14 cellular contexts compared by ENCODE assay signal in genomic region chr2:202632682-202633081, GRCh38. TPM values are rescaled to one million over a fixed set of nuclear protein-coding genes. Genes with fewer than 3 reads are reported as not detected.
DNase-seq lines count a peak whose midpoint lies in the region; TF ChIP-seq lines count a peak whose summit lies in the region.
"Had no signal": no experiment of that assay in that cellular context is flagged by ENCODE, and none has a peak within 500 bp of the region (broad histone marks: within the 10 kb centered on the region; RNA-seq: fewer than 3 reads in every experiment).

No MANE protein-coding gene starts in this region.

- H3K36me3 Mint-ChIP-seq in Caco-2 (ENCODE audit: insufficient read depth, unreplicated experiment) = peaks cover 8% of the 10 kb centered on the region
- peaks cover 8% of the 10 kb centered on the region for H3K36me3 Mint-ChIP-seq in endothelial cell (ENCODE audit: low read depth, unreplicated experiment)
- no peaks in the 10 kb centered on the region for H3K36me3 Mint-ChIP-seq in neural crest cell (ENCODE audit: low read depth)

- BruUV-seq in Caco-2 (replicated peaks; lab: Mats Ljungman, UMichigan) = no TSS peak

- H3K4me3 ChIP-seq in Caco-2 (ENCODE audit: low read depth, low read length) = no peak overlapping the region
- H3K4me3 ChIP-seq: lower lobe of right lung, psoas muscle had no signal

- H3K4me1 Mint-ChIP-seq in Caco-2 (ENCODE audit: low read depth, unreplicated experiment) = peaks cover 15% of the 10 kb centered on the region
- peaks cover 20% of the 10 kb centered on the region for H3K4me1 Mint-ChIP-seq in endothelial cell (ENCODE audit: unreplicated experiment)
- H3K4me1 Mint-ChIP-seq in neural crest cell = peaks cover 22% of the 10 kb centered on the region

- H3K9me3 Mint-ChIP-seq in Caco-2 (ENCODE audit: unreplicated experiment) (no peaks in the 10 kb centered on the region), endothelial cell (ENCODE audit: unreplicated experiment) (no peaks in the 10 kb centered on the region), neural crest cell (no peaks in the 10 kb centered on the region)
- H3K9me3 Mint-ChIP-seq: stimulated activated naive CD8-positive, alpha-beta T cell treated with anti-CD3 and anti-CD28 coated beads, Interleukin-15, amount 100 ng/mL, for 72 hours had no signal

- CTCF ChIA-PET in Caco-2 (lab: Charles Lee) = interaction anchor here (0.5 kb wide), 1 partner anchor 42 kb away, joined by 7 read pairs; no protein-coding TSS in a partner anchor

- H3K4me3 Mint-ChIP-seq in Caco-2 (ENCODE audit: unreplicated experiment) (peak overlapping the region; percentile 5), endothelial cell (ENCODE audit: unreplicated experiment) (peak overlapping the region; percentile 22), neural crest cell (peak overlapping the region; percentile 62)

- POLR2A ChIA-PET in Caco-2 (lab: Charles Lee) = no interaction called here

- no peak for DNase-seq in Caco-2
- peak; percentile 47 for DNase-seq in OCI-M1 (lab: John Stamatoyannopoulos, UW)
- DNase-seq in endothelial cell (ENCODE audit: low spot score) = no peak
- DNase-seq in neural crest cell (ENCODE audit: low read depth, low spot score) = no peak
- no peak for DNase-seq in T-helper 2 cell
- no peak for DNase-seq in AML-193 (lab: John Stamatoyannopoulos, UW)
- no peak for DNase-seq in central memory CD4-positive, alpha-beta T cell
- DNase-seq: activated T-cell treated with anti-CD3 and anti-CD28 coated beads, Interleukin-2, amount 50 U/mL, for 48 hours; cortex of kidney; lower lobe of right lung; NCI-H510A treated with DMSO at 0.1 percent for 48 hours; stimulated activated CD4-positive, alpha-beta T cell treated with anti-CD3 and anti-CD28 coated beads, Interleukin-4, amount 100 ng/mL, for 24 hours; stimulated activated naive CD8-positive, alpha-beta T cell treated with anti-CD3 and anti-CD28 coated beads, Interleukin-15, amount 100 ng/mL, for 72 hours had no signal

- H3K4me1 ChIP-seq in Caco-2 = peaks cover 9% of the 10 kb centered on the region; the same call in 1 of the 2 replicates
- H3K4me1 ChIP-seq: psoas muscle had no signal

- no peaks in the 10 kb centered on the region for H3K27me3 ChIP-seq in Caco-2 (replicated peaks; ENCODE audit: control insufficient read depth, insufficient read depth, low read length)

- TF ChIP-seq CTCF in Caco-2 (IDR thresholded peaks at IDR 0.05; ENCODE audit: insufficient read depth in 1 of 2, low read depth in 1 of 2, low read length in 1 of 2, severe bottlenecking in 1 of 2, unreplicated experiment in 1 of 2) (no peak), endothelial cell (IDR thresholded peaks at IDR 0.05; ENCODE audit: unreplicated experiment) (no peak), neural crest cell (conservative IDR thresholded peaks at IDR 0.05) (no peak)

- H3K9me3 ChIP-seq in Caco-2 = no peaks in the 10 kb centered on the region
- H3K9me3 ChIP-seq: lower lobe of right lung, psoas muscle had no signal

- no peaks in the 10 kb centered on the region for H3K36me3 ChIP-seq in Caco-2 (ENCODE audit: control insufficient read depth, insufficient read depth, low read length)
- H3K36me3 ChIP-seq: lower lobe of right lung had no signal

- intact Hi-C loops in Caco-2 (cut with micrococcal nuclease; ENCODE audit: unreplicated experiment) = no loop called here

- no peaks in the 10 kb centered on the region for H3K27me3 Mint-ChIP-seq in Caco-2 (ENCODE audit: insufficient read depth, unreplicated experiment)
- peaks cover 8% of the 10 kb centered on the region for H3K27me3 Mint-ChIP-seq in endothelial cell (ENCODE audit: unreplicated experiment)
- H3K27me3 Mint-ChIP-seq in neural crest cell (ENCODE audit: low read depth) = no peaks in the 10 kb centered on the region
- H3K27me3 Mint-ChIP-seq: stimulated activated naive CD8-positive, alpha-beta T cell treated with anti-CD3 and anti-CD28 coated beads, Interleukin-15, amount 100 ng/mL, for 72 hours had no signal

- H3K27ac Mint-ChIP-seq in Caco-2 (ENCODE audit: unreplicated experiment) (no peak overlapping the region), endothelial cell (ENCODE audit: unreplicated experiment) (no peak overlapping the region), neural crest cell (ENCODE audit: unreplicated experiment) (no peak overlapping the region)

RNA-seq across cellular contexts. Expression of gene FAM117B, which starts 2.1 kb away (rescaled TPM):
- total RNA-seq in Caco-2 (2022) = 9.6 and 9.8 TPM in 2 replicates
- total RNA-seq in endothelial cell (ENCODE audit: unreplicated experiment) = 13.0 TPM
- 22.8 and 24.6 TPM in 2 replicates for total RNA-seq in neural crest cell

Comparison
In these comparisons a context has a peak if more than half of its experiments do, and no peak if none do; other contexts are left out.
1. H3K4me3 Mint-ChIP-seq: peak in every context shown above with its lines; median percentile 62 in neural crest cell; 22 in endothelial cell; 5 in Caco-2.